Comparison of ENCODE assay signal across 8 cellular contexts in the genomic region with DNA sequence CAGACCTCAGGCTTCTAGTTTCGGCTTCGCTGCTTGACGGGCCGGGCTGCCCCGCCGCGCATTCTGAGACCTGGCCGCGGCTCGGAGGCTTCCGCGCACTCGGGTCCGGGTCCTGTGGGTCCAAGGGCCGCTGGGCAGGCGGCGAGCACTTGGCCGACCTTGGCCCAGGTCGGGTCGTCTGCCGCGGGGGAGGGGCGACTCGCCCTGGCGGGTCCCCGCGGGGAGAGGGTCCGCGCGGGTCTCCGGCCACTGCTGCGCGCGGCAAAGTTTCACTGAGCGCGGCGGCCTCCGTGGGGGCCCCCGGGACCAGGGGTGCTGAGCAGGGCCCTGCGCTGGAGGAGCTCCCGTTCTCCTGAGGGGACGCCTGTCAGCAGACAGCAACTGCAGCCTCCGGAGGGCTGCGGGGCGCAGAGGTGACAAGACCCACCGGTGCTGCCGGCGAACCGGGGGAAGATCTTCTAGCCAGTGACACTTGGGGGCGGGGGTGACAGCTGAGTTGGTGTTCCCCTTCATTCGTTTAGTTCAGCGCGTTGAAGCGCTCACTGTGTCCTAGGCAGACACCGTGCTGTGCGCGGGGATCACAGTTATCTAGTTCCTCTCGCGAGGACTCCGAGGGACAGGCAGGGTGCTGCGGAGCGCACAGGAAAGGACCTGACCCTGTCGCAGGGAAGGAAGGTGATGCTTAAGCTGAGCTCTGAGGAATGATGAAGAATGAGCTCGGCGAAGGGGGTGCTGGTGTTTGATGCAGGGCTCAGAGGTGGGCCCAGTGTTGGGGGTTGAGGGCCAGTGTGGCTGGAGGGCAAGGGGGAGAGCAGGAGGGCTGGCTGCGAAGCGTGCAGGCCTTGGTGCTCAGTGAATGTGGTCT. TPM values are rescaled to one million over a fixed set of nuclear protein-coding genes. Genes with fewer than 3 reads are reported as not detected.
DNase-seq lines count a peak whose midpoint lies in the region; ATAC-seq and TF ChIP-seq lines count a peak whose summit lies in the region.

No MANE protein-coding gene starts in this region.

- H3K4me1 Mint-ChIP-seq in brain = peaks cover 41% of the 10 kb centered on the region

- H3K4me3 Mint-ChIP-seq in brain = peak overlapping the region; percentile 98 to 100 (median 98)

- H3K4me3 ChIP-seq in KMS-11 (IDR thresholded peaks at IDR 0.05; ENCODE audit: insufficient read depth, low read depth, low read length) = peak overlapping the region; percentile 73

- peak overlapping the region; percentile 78 for H3K9ac ChIP-seq in KMS-11

- peak; percentile 47 for ATAC-seq in GM21786 (IDR thresholded peaks at IDR 0.05; ENCODE audit: unreplicated experiment)

- DNase-seq in GM04504 (ENCODE audit: low read depth) = peak; percentile 40
- peak; percentile 21 for DNase-seq in T1000 (lab: John Stamatoyannopoulos, UW)
- DNase-seq in iris pigment epithelial cell (ENCODE audit: low read depth) = peak; percentile 76
- DNase-seq in stimulated activated CD4-positive, alpha-beta T cell treated with anti-CD3 and anti-CD28 coated beads, Interleukin-2, amount 100 ng/mL, for 4 hours (ENCODE audit: low read depth) = peak; percentile 50
- no peak for DNase-seq in OCI-M2 (lab: John Stamatoyannopoulos, UW; ENCODE audit: unreplicated experiment)

- no peaks in the 10 kb centered on the region for H4K20me1 ChIP-seq in KMS-11 (ENCODE audit: insufficient read depth)

- H2AFZ ChIP-seq in KMS-11 (ENCODE audit: low read depth) = peak overlapping the region; percentile 93

- H3K4me2 ChIP-seq in KMS-11 = peak overlapping the region; percentile 65

- no peaks in the 10 kb centered on the region for H3K79me2 ChIP-seq in KMS-11 (ENCODE audit: insufficient read depth, low read depth)

- H3K27me3 ChIP-seq in KMS-11 (ENCODE audit: insufficient read depth, low read depth) = no peaks in the 10 kb centered on the region

- H3K27ac Mint-ChIP-seq in brain = peak overlapping the region; percentile 97 to 99 (median 99)

- no peaks in the 10 kb centered on the region for H3K9me3 Mint-ChIP-seq in brain

- peak overlapping the region; percentile 73 for H3K27ac ChIP-seq in KMS-11

- peaks cover 24% of the 10 kb centered on the region for H3K4me1 ChIP-seq in KMS-11 (ENCODE audit: low read depth, poor library complexity, severe bottlenecking)

- H3K27me3 Mint-ChIP-seq in brain = peaks cover 14% of the 10 kb centered on the region

- no peak; the same call in 1 of the 2 replicates for TF ChIP-seq CTCF in KMS-11 (conservative IDR thresholded peaks at IDR 0.05; ENCODE audit: low read depth, low read length)
- TF ChIP-seq CTCF in brain (conservative IDR thresholded peaks at IDR 0.05) = no peak

- no peaks in the 10 kb centered on the region for H3K36me3 ChIP-seq in KMS-11 (ENCODE audit: insufficient read depth)

- H3K36me3 Mint-ChIP-seq in brain = peaks cover 5% of the 10 kb centered on the region

RNA-seq across cellular contexts. Expression of a gene that starts 0.7 kb away (rescaled TPM):
- polyA plus RNA-seq in brain (ENCODE audit: insufficient read depth, low read depth, low replicate concordance) = 81.4 TPM

RNA-seq across cellular contexts. Expression of a gene that starts 20.5 kb away (rescaled TPM):
- polyA plus RNA-seq in brain (ENCODE audit: insufficient read depth, low read depth, low replicate concordance) = 118 TPM

RNA-seq across cellular contexts. Expression of a gene that starts 38.8 kb away (rescaled TPM):
- 2.8 TPM for polyA plus RNA-seq in brain (ENCODE audit: insufficient read depth, low read depth, low replicate concordance)

RNA-seq across cellular contexts. Expression of a gene that starts 55.0 kb away (rescaled TPM):
- polyA plus RNA-seq in brain (ENCODE audit: insufficient read depth, low read depth, low replicate concordance) = 7.7 TPM
